In genomic region chr1:18575620-18576019, GRCh38 we compare ENCODE assay signal across 8 cellular contexts. TPM values are rescaled to one million over a fixed set of nuclear protein-coding genes. Genes with fewer than 3 reads are reported as not detected.
DNase-seq lines count a peak whose midpoint lies in the region; ATAC-seq, FAIRE-seq and TF ChIP-seq lines count a peak whose summit lies in the region.

No MANE protein-coding gene starts in this region.

- no peak for FAIRE-seq in urothelium cell line (lab: Jason Lieb, UNC)

- intact Hi-C loops in colonic mucosa (cut with DNase I): loop anchor here (5.0 kb wide), 1 partner anchor 273 kb away; no protein-coding TSS in a partner anchor

- no peak overlapping the region for H3K27ac ChIP-seq in colonic mucosa

- ATAC-seq in HG02642 (IDR thresholded peaks at IDR 0.05; ENCODE audit: poor library complexity, unreplicated experiment): no peak

- peak; percentile 53 for DNase-seq in ACHN
- DNase-seq in RKO (ENCODE audit: low spot score): peak; percentile 22
- peak; percentile 64 for DNase-seq in colonic mucosa
- DNase-seq in myocyte (ENCODE audit: low read depth): peak; percentile 58
- peak; percentile 80 for DNase-seq in urothelium cell line (ENCODE audit: low spot score)
- DNase-seq in cerebellar cortex (ENCODE audit: low spot score): no peak

- H3K4me1 ChIP-seq in colonic mucosa: no peaks in the 10 kb centered on the region

- TF ChIP-seq CTCF in GM12873 (IDR thresholded peaks at IDR 0.05; ENCODE audit: insufficient read depth, low read depth, low read length, missing control alignments) (peak; percentile 75), colonic mucosa (IDR thresholded peaks at IDR 0.05) (peak; percentile 43)

- H3K4me3 ChIP-seq in colonic mucosa: no peak overlapping the region

- H3K27me3 ChIP-seq in colonic mucosa: no peaks in the 10 kb centered on the region

- H3K36me3 ChIP-seq in colonic mucosa: no peaks in the 10 kb centered on the region

- no peak overlapping the region for H3K9ac ChIP-seq in colonic mucosa (ENCODE audit: low read depth in 2 of 2, low read length in 2 of 2)

- in situ Hi-C loops in ACHN (cut with HindIII; ENCODE audit: low pct_ligation_motif_present, low pct_unique_long_range_greater_than_20kb, low sequenced_read_pairs): no loop called here

- no peaks in the 10 kb centered on the region for H3K9me3 ChIP-seq in colonic mucosa

RNA-seq across cellular contexts. Expression of gene PAX7, which starts 55.0 kb away (rescaled TPM):
- total RNA-seq in colonic mucosa: not detected
- total RNA-seq in myocyte: 0.36 TPM in 1 of 2 replicates, not detected in the other
- not detected for polyA plus RNA-seq in myocyte (2012)
